ENCODE assay signal across 10 cellular contexts in the genomic region with DNA sequence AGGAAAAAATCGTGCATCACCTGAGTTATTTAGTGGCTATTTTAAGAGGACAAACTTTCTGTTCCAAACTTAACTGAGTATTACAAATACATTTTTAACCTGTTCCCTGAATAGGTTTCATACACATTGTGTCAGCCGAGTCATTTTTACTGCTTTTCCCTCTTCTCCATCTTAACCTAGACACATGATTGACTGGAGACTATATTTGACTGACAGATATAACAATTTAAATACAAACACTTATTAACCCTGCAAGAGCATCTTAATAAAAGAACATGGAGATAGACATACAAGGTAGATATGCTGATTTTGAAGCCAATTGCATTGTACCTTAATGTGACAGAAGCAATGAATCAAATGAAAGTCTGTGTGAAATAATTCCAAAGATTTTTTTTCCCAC.
"Had no signal": no experiment of that assay in that cellular context is flagged by ENCODE, and none has a peak within 500 bp of the region (broad histone marks: within the 10 kb centered on the region; RNA-seq: fewer than 3 reads in every experiment).

No MANE protein-coding gene starts in this region.

- H3K27ac ChIP-seq: VCaP, WERI-Rb-1 had no signal

- ATAC-seq: activated CD4-positive, alpha-beta T cell treated with anti-CD3 and anti-CD28 coated beads for 36 hours; activated CD4-positive, CD25-positive, alpha-beta regulatory T cell treated with anti-CD3 and anti-CD28 coated beads, Interleukin-2, amount 50 U/mL, for 24 hours; activated CD8-positive, alpha-beta memory T cell treated with anti-CD3 and anti-CD28 coated beads, Interleukin-2, amount 10 ng/mL, durations not matched to agents 7 days and 5 days; activated CD8-positive, alpha-beta T cell treated with anti-CD3 and anti-CD28 coated beads for 36 hours; activated CD8-positive, alpha-beta T cell treated with anti-CD3 and anti-CD28 coated beads, Interleukin-2, amount 10 ng/mL, durations not matched to agents 7 days and 5 days; T-cell; T-helper 17 cell; WTC11 had no signal

- H3K36me3 ChIP-seq: WERI-Rb-1 had no signal
